In genomic region chr7:106570948-106571418, GRCh38 we compare ENCODE assay signal across 15 cellular contexts.
DNase-seq lines count a peak whose midpoint lies in the region; ATAC-seq and TF ChIP-seq lines count a peak whose summit lies in the region.
"Had no signal": no experiment of that assay in that cellular context is flagged by ENCODE, and none has a peak within 500 bp of the region (broad histone marks: within the 10 kb centered on the region; RNA-seq: fewer than 3 reads in every experiment).

No MANE protein-coding gene starts in this region.

- peak overlapping the region; percentile 99 for H3K27ac Mint-ChIP-seq in Calu3 (ENCODE audit: unreplicated experiment)

- no peaks in the 10 kb centered on the region for H3K27me3 Mint-ChIP-seq in Calu3 (ENCODE audit: unreplicated experiment)

- intact Hi-C loops in Calu3 (cut with micrococcal nuclease; ENCODE audit: unreplicated experiment), result no loop called here
- intact Hi-C loops in Right ventricle myocardium inferior (cut with DNase I), result no loop called here

- H3K36me3 Mint-ChIP-seq in Calu3 (ENCODE audit: insufficient read depth, unreplicated experiment), result peaks cover 16% of the 10 kb centered on the region

- peaks cover 5% of the 10 kb centered on the region for H3K9me3 Mint-ChIP-seq in Calu3 (ENCODE audit: low read depth, unreplicated experiment)

- CTCF ChIA-PET in Calu3 (lab: Charles Lee), result no interaction called here

- peak; percentile 30 for DNase-seq in DMS53 (lab: John Stamatoyannopoulos, UW)
- DNase-seq in DMS53 treated with DMSO at 0.1 percent for 48 hours (lab: John Stamatoyannopoulos, UW; ENCODE audit: unreplicated experiment), result no peak
- no peak for DNase-seq in Calu3
- DNase-seq in OCI-M1 (lab: John Stamatoyannopoulos, UW), result peak; percentile 23
- DNase-seq in iris pigment epithelial cell (ENCODE audit: low read depth), result peak; percentile 8
- DNase-seq in Right ventricle myocardium inferior (ENCODE audit: missing footprints), result no peak
- no peak for DNase-seq in epidermal melanocyte (ENCODE audit: insufficient read length, low spot score)
- DNase-seq: DMS79; NCI-H1048; NCI-H1436 treated with DMSO at 0.1 percent for 48 hours; NCI-H2081; NK-92 treated with Interleukin-12 subunit alpha and Interleukin-12 subunit beta, amount 100 ng/mL, for 24 hours; RPMI8226 had no signal

- no peak for TF ChIP-seq CTCF in Calu3 (IDR thresholded peaks at IDR 0.05; ENCODE audit: unreplicated experiment)

- H3K4me1 Mint-ChIP-seq in Calu3 (ENCODE audit: low read depth, unreplicated experiment), result peaks cover 36% of the 10 kb centered on the region

- ATAC-seq in GM21367 (IDR thresholded peaks at IDR 0.05; ENCODE audit: unreplicated experiment) (no peak), Right ventricle myocardium inferior (no peak)
- ATAC-seq: HCT116 had no signal

- BruUV-seq in Calu3 (replicated peaks; lab: Mats Ljungman, UMichigan), result no TSS peak

- H3K4me3 Mint-ChIP-seq in Calu3 (ENCODE audit: low read depth, unreplicated experiment), result no peak overlapping the region

Comparison
In these comparisons a context has a peak if more than half of its experiments do, and no peak if none do; other contexts are left out.
1. DNase-seq: peak in DMS53 (single experiment), OCI-M1 (single experiment) and iris pigment epithelial cell (single experiment); none in DMS53 treated with DMSO at 0.1 percent for 48 hours (single experiment), Calu3 (single experiment), Right ventricle myocardium inferior (single experiment) and epidermal melanocyte (single experiment).